Comparison of ENCODE assay signal across 8 cellular contexts in the genomic region with DNA sequence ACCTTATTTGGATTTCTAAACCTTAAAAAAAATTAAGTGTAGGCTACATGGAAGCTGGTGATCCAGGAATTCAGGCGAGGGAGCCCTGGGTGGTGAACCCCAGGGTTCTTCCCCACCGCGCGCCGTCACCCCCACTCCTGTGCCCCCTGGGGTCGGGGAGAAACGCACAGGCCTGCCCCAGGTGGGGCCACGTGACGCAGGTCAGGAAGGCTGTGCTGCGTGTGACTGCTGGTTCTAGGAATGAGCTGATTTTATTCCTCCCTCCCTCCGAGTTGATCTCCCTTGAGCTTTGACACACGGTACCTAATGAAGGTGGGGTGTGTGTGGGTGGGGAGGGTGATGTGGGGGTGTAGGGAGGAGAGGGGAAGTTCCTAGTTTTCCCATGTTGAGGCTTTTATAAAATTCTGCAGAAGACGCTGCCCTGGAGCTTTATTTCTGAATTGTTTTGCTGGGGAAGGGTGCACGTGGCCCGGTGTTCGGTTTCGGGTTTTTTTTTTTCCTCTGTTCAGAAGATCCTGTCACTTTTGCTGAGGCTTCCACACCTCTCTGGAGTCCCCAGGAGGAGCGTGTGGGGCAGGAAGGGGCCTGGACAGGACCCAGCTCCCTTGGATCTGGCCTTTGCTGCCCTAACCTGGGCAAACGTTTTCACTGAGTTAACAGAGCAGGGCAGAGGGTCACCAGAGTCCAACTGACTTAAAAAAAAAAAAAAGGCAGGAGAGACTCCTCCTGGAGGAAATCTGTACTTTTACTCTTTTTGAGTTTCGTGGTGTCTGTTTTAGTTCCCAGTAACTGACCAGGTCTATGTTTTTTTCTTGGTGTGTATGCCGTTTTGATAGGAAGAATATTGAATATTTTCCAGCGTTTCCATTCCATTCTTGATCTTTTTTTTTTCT. TPM values are rescaled to one million over a fixed set of nuclear protein-coding genes. Genes with fewer than 3 reads are reported as not detected.
A peak's percentile ranks its signal among the peaks of the same experiment; 100 is the strongest.
DNase-seq lines count a peak whose midpoint lies in the region; ATAC-seq, FAIRE-seq and TF ChIP-seq lines count a peak whose summit lies in the region.

No MANE protein-coding gene starts in this region.

- no peak for ATAC-seq in HG03025 (IDR thresholded peaks at IDR 0.05; ENCODE audit: low FRiP score, unreplicated experiment)

- TF ChIP-seq POLR2A in GM12892 (IDR thresholded peaks at IDR 0.05; ENCODE audit: low read depth, low read length) = no peak

- H3K27ac Mint-ChIP-seq in activated naive CD8-positive, alpha-beta T cell = peak overlapping the region; percentile 84

- H3K9me3 Mint-ChIP-seq in activated naive CD8-positive, alpha-beta T cell (ENCODE audit: low read depth) = no peaks in the 10 kb centered on the region

- H3K27ac ChIP-seq in ACC112 (ENCODE audit: low read depth, low read length) = peak overlapping the region; percentile 68; the same call in 1 of the 2 replicates

- peaks cover 42% of the 10 kb centered on the region for H3K79me2 ChIP-seq in ACC112 (ENCODE audit: control insufficient read depth, insufficient read depth, low read length, unreplicated experiment)

- H3K4me3 Mint-ChIP-seq in activated naive CD8-positive, alpha-beta T cell = peak overlapping the region; percentile 88

- peaks cover 42% of the 10 kb centered on the region for H3K4me1 Mint-ChIP-seq in activated naive CD8-positive, alpha-beta T cell (ENCODE audit: low read depth)

- H3K36me3 ChIP-seq in ACC112 (ENCODE audit: insufficient read depth, low read length) = no peaks in the 10 kb centered on the region

- H3K4me3 ChIP-seq in ACC112 (ENCODE audit: low read depth, low read length) = peak overlapping the region; percentile 88
- peak overlapping the region; percentile 63 for H3K4me3 ChIP-seq in iPS-11a (ENCODE audit: low read depth, low read length)

- no peaks in the 10 kb centered on the region for H3K27me3 ChIP-seq in ACC112 (ENCODE audit: insufficient read depth, low read length)

- H3K4me1 ChIP-seq in ACC112 (ENCODE audit: control insufficient read depth, insufficient read depth, low read length, unreplicated experiment) = peaks cover 8% of the 10 kb centered on the region

- H2AFZ ChIP-seq in ACC112 (ENCODE audit: low read length, unreplicated experiment) = no peak overlapping the region

- H3K27me3 Mint-ChIP-seq in activated naive CD8-positive, alpha-beta T cell = no peaks in the 10 kb centered on the region

- DNase-seq in GM19238 (ENCODE audit: insufficient read length, low spot score) = peak; percentile 69
- DNase-seq in NCI-H82 treated with DMSO at 0.1 percent for 48 hours (lab: John Stamatoyannopoulos, UW; ENCODE audit: unreplicated experiment) = peak; percentile 30
- peak; percentile 35 for DNase-seq in stimulated activated CD4-positive, alpha-beta T cell treated with anti-CD3 and anti-CD28 coated beads, Interleukin-1b, Interleukin-23, amount 100 ng/mL, for 48 hours
- DNase-seq in GM12892 (ENCODE audit: insufficient read length) = no peak

- no peaks in the 10 kb centered on the region for H3K36me3 Mint-ChIP-seq in activated naive CD8-positive, alpha-beta T cell

- no peak for FAIRE-seq in GM12892 (lab: Jason Lieb, UNC)

RNA-seq across cellular contexts. Expression of gene GSE1, which starts 55.8 kb away (rescaled TPM):
- 18.8 TPM for polyA plus RNA-seq in GM12892 (2012; ENCODE audit: missing spikeins)
